Comparison of ENCODE assay signal across 1 cellular context in the genomic region with DNA sequence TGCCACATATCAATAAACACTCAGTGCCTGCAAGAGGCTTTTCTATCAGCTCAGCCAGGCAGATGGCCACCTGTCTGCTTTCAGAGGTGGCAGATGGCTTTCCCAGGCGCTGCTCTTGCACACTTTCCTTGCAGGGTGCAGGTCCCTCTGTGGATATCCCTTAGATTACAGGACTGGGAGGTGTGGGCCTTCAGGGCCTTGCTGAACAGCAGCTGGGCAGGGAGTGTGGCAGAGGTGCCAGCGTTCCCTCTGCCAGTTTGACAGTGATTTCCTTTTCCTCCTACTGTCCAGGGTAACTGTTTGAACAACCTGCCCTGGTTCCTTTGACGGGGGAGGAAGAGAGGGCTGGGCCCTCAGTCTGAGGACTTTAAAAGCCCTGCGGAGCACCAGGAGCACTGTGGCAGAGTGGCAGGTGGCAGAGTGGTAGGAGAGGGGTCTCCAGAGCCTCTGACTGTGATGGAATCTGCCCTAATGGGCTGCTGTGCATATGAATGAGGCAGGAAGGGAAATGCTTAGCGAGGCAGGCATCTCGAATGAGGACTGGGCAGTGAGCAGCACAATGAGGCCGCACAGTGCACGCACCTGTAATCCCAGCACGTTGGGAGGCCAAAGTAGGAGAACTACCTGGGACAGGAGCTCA.
A peak's percentile ranks its signal among the peaks of the same experiment; 100 is the strongest.
TF ChIP-seq lines count a peak whose summit lies in the region.

No MANE protein-coding gene starts in this region.

TF ChIP-seq in WTC11, 78 proteins besides CTCF, POLR2A, EP300 and RAD21 (continued from another document):
- TF ChIP-seq, protein P1, sequence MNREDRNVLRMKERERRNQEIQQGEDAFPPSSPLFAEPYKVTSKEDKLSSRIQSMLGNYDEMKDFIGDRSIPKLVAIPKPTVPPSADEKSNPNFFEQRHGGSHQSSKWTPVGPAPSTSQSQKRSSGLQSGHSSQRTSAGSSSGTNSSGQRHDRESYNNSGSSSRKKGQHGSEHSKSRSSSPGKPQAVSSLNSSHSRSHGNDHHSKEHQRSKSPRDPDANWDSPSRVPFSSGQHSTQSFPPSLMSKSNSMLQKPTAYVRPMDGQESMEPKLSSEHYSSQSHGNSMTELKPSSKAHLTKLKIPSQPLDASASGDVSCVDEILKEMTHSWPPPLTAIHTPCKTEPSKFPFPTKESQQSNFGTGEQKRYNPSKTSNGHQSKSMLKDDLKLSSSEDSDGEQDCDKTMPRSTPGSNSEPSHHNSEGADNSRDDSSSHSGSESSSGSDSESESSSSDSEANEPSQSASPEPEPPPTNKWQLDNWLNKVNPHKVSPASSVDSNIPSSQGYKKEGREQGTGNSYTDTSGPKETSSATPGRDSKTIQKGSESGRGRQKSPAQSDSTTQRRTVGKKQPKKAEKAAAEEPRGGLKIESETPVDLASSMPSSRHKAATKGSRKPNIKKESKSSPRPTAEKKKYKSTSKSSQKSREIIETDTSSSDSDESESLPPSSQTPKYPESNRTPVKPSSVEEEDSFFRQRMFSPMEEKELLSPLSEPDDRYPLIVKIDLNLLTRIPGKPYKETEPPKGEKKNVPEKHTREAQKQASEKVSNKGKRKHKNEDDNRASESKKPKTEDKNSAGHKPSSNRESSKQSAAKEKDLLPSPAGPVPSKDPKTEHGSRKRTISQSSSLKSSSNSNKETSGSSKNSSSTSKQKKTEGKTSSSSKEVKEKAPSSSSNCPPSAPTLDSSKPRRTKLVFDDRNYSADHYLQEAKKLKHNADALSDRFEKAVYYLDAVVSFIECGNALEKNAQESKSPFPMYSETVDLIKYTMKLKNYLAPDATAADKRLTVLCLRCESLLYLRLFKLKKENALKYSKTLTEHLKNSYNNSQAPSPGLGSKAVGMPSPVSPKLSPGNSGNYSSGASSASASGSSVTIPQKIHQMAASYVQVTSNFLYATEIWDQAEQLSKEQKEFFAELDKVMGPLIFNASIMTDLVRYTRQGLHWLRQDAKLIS (CRISPR knock-in tag; IDR thresholded peaks at IDR 0.05; ENCODE audit: borderline replicate concordance), result no peak
- TF ChIP-seq ZNF219 (CRISPR knock-in tag; IDR thresholded peaks at IDR 0.05; ENCODE audit: borderline replicate concordance) (0 out of 2 replicates have a peak, but pooled peaks have one; percentile 26), TEAD1 (CRISPR knock-in tag; IDR thresholded peaks at IDR 0.05) (peak; percentile 97; the same call in 1 of the 2 replicates), E2F4 (CRISPR knock-in tag; IDR thresholded peaks at IDR 0.05; ENCODE audit: borderline replicate concordance, low read depth) (no peak), ZNF263 (CRISPR knock-in tag; IDR thresholded peaks at IDR 0.05; ENCODE audit: low read depth) (peak; percentile 94), ETV6 (CRISPR knock-in tag; IDR thresholded peaks at IDR 0.05) (peak; percentile 78), ATF1 (CRISPR knock-in tag; IDR thresholded peaks at IDR 0.05) (no peak), ZNF121 (CRISPR knock-in tag; IDR thresholded peaks at IDR 0.05) (peak; percentile 99), ARID4B (CRISPR knock-in tag; IDR thresholded peaks at IDR 0.05; ENCODE audit: borderline replicate concordance) (peak; percentile 47; the same call in 1 of the 2 replicates), SMAD3 (CRISPR knock-in tag; IDR thresholded peaks at IDR 0.05; ENCODE audit: borderline replicate concordance) (no peak), NFE2L1 (CRISPR knock-in tag; IDR thresholded peaks at IDR 0.05) (peak; percentile 38; the same call in 1 of the 2 replicates)
